In the genomic region with DNA sequence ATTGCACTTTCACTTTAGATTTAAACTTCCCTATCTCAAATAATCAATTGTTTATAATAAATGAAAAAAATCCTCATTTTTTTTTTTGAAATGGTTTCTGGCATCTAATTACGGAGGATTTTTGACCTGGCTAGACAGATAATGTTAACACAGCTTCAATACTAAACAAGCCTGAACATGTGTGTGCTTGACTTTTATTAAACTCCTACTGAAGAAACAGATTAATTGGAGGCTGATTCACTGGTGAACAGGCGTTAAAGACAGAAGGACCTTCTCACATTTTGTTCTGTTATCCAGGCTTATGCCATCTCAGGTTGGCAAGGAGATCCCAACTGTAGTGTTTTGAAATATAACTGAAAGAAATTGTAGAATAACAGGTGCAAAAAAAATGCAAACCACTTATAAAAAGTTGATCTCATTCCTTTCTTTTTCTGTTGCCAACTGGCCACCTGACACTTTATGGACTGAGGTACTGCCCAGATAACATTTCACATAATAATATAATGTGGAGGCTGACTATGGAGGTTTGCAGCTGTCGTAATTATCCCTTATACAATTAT, we compare ENCODE assay signal across 12 cellular contexts.
A peak's percentile ranks its signal among the peaks of the same experiment; 100 is the strongest.
DNase-seq lines count a peak whose midpoint lies in the region; ATAC-seq and TF ChIP-seq lines count a peak whose summit lies in the region.
"Had no signal": no experiment of that assay in that cellular context is flagged by ENCODE, and none has a peak within 500 bp of the region (broad histone marks: within the 10 kb centered on the region; RNA-seq: fewer than 3 reads in every experiment).

No MANE protein-coding gene starts in this region.

- H3K27me3 ChIP-seq in skeletal muscle satellite cell (ENCODE audit: control insufficient read depth, insufficient read depth, low read length) = no peaks in the 10 kb centered on the region
- H3K27me3 ChIP-seq in H9 (ENCODE audit: insufficient read depth, low read length) = no peaks in the 10 kb centered on the region
- H3K27me3 ChIP-seq: esophagus squamous epithelium, transverse colon had no signal

- H2BK15ac ChIP-seq in H9 (ENCODE audit: low read depth, low read length) = no peak overlapping the region

- H2BK120ac ChIP-seq in H9 (ENCODE audit: low read depth, low read length, poor library complexity, severe bottlenecking) = no peak overlapping the region

- H2BK12ac ChIP-seq in H9 (ENCODE audit: insufficient read length, low read depth, low read length) = no peak overlapping the region

- peaks cover 3% of the 10 kb centered on the region for H3K27me3 Mint-ChIP-seq in brain
- H3K27me3 Mint-ChIP-seq in H9 (ENCODE audit: low read depth) = no peaks in the 10 kb centered on the region
- H3K27me3 Mint-ChIP-seq: activated CD4-positive, alpha-beta memory T cell treated with anti-CD3 and anti-CD28 coated beads for 36 hours had no signal

- H3K4ac ChIP-seq in H9 (ENCODE audit: low read depth, low read length) = no peak overlapping the region

- H3K23me2 ChIP-seq in H9 (ENCODE audit: insufficient read length, low read depth, low read length, poor library complexity, severe bottlenecking) = no peaks in the 10 kb centered on the region

- no peak overlapping the region for H3K56ac ChIP-seq in H9 (ENCODE audit: insufficient read length, low read depth, low read length)

- H3K23ac ChIP-seq in H9 (ENCODE audit: insufficient read length, low read depth, low read length) = no peak overlapping the region

- no peak overlapping the region for H4K5ac ChIP-seq in H9 (ENCODE audit: insufficient read length, low read depth, low read length)

- H3K4me3 Mint-ChIP-seq in brain (peak overlapping the region in 2 of 5 experiments; percentile 17 to 48), H9 (no peak overlapping the region)

- H3K79me1 ChIP-seq in H9 (ENCODE audit: insufficient read depth, low read depth, low read length, poor library complexity, severe bottlenecking) = no peaks in the 10 kb centered on the region

- H3K9me3 ChIP-seq in skeletal muscle satellite cell (replicated peaks; ENCODE audit: low read length) = no peaks in the 10 kb centered on the region
- H3K9me3 ChIP-seq in H9 (ENCODE audit: control insufficient read depth, low read depth, low read length) = no peaks in the 10 kb centered on the region
- H3K9me3 ChIP-seq: esophagus squamous epithelium, transverse colon had no signal

- no peaks in the 10 kb centered on the region for H3K36me3 Mint-ChIP-seq in brain
- no peaks in the 10 kb centered on the region for H3K36me3 Mint-ChIP-seq in H9 (ENCODE audit: insufficient read depth in 1 of 3, low read depth in 3 of 3)
- H3K36me3 Mint-ChIP-seq: activated CD4-positive, alpha-beta memory T cell treated with anti-CD3 and anti-CD28 coated beads for 36 hours had no signal

- H4K8ac ChIP-seq in H9 (replicated peaks; ENCODE audit: insufficient read length, low read depth, low read length) = no peak overlapping the region

- no peak overlapping the region for H3K18ac ChIP-seq in H9 (ENCODE audit: insufficient read length, low read depth, low read length)

- DNase-seq in NCI-H2227 (lab: John Stamatoyannopoulos, UW; ENCODE audit: unreplicated experiment) (peak; percentile 21), NCI-H2227 treated with DMSO at 0.1 percent for 48 hours (lab: John Stamatoyannopoulos, UW) (no peak), NCI-H2171 (lab: John Stamatoyannopoulos, UW) (peak; percentile 71), H9 (no peak)
- DNase-seq in stimulated activated CD4-positive, alpha-beta T cell treated with anti-CD3 and anti-CD28 coated beads, Interleukin-4, amount 100 ng/mL, for 4 hours = no peak
- DNase-seq: activated CD4-positive, alpha-beta memory T cell treated with anti-CD3 and anti-CD28 coated beads for 36 hours; cortex of kidney; esophagus squamous epithelium; transverse colon had no signal

- H3K9ac ChIP-seq in skeletal muscle satellite cell (ENCODE audit: low read depth, low read length) = no peak overlapping the region
- H3K9ac ChIP-seq in H9 (ENCODE audit: extremely low read depth, insufficient read length, low read length) = no peak overlapping the region

- no peak overlapping the region for H2BK20ac ChIP-seq in H9 (ENCODE audit: low read depth, low read length, poor library complexity, severe bottlenecking)

- H4K91ac ChIP-seq in H9 (ENCODE audit: insufficient read length, low read depth, low read length) = no peak overlapping the region

- H3K4me2 ChIP-seq in skeletal muscle satellite cell (ENCODE audit: low read length) = peak overlapping the region; percentile 76
- H3K4me2 ChIP-seq in H9 (ENCODE audit: insufficient read depth, insufficient read length, low read length) = no peak overlapping the region

- no peak overlapping the region for H2AFZ ChIP-seq in H9 (ENCODE audit: low read length)

- TF ChIP-seq CTCF in brain (conservative IDR thresholded peaks at IDR 0.05) = no peak
- TF ChIP-seq CTCF in H9 (conservative IDR thresholded peaks at IDR 0.05) = no peak

- H2BK5ac ChIP-seq in H9 (ENCODE audit: insufficient read length, low read length) = no peak overlapping the region

- H3K4me3 ChIP-seq in skeletal muscle satellite cell (ENCODE audit: low read length) = peak overlapping the region; percentile 38
- H3K4me3 ChIP-seq: esophagus squamous epithelium, transverse colon had no signal

- H3K27ac ChIP-seq in H9 (ENCODE audit: insufficient read length, low read depth, low read length) = no peak overlapping the region
- H3K27ac ChIP-seq: esophagus squamous epithelium, transverse colon had no signal

- WGBS in H9 (ENCODE audit: extremely low coverage, insufficient read length, low lambda C conversion rate) = no CpG with 5 or more reads among the region's 3 CpGs

- H3K4me1 Mint-ChIP-seq in brain (peaks cover 29% of the 10 kb centered on the region), H9 (peaks cover 3 to 5% of the 10 kb centered on the region in 2 experiments; a peak in 3 of 4 replicates)

- H4K20me1 ChIP-seq in H9 (ENCODE audit: control insufficient read depth, insufficient read depth, insufficient read length) = no peaks in the 10 kb centered on the region

- no peaks in the 10 kb centered on the region for H3K79me2 ChIP-seq in H9 (ENCODE audit: insufficient read depth, low read length)

- H2AK5ac ChIP-seq in H9 (ENCODE audit: insufficient read length, low read length) = no peak overlapping the region

- no peak overlapping the region for H3K14ac ChIP-seq in H9 (ENCODE audit: insufficient read depth, low read length)

- H3T11ph ChIP-seq in H9 (ENCODE audit: low read length) = no peak overlapping the region

- no peaks in the 10 kb centered on the region for H3K36me3 ChIP-seq in skeletal muscle satellite cell (ENCODE audit: insufficient read depth, low read length)
- H3K36me3 ChIP-seq: esophagus squamous epithelium, transverse colon had no signal

- no peak for ATAC-seq in GM21529 (IDR thresholded peaks at IDR 0.05; ENCODE audit: unreplicated experiment)

- H3K9me3 Mint-ChIP-seq in brain = no peaks in the 10 kb centered on the region
- no peaks in the 10 kb centered on the region for H3K9me3 Mint-ChIP-seq in H9
- H3K9me3 Mint-ChIP-seq: activated CD4-positive, alpha-beta memory T cell treated with anti-CD3 and anti-CD28 coated beads for 36 hours had no signal

- H3K27ac Mint-ChIP-seq in brain = peak overlapping the region in 4 of 5 experiments; percentile 49 to 82 (median 62)
- no peak overlapping the region for H3K27ac Mint-ChIP-seq in H9

- peaks cover 28% of the 10 kb centered on the region for H3K4me1 ChIP-seq in skeletal muscle satellite cell (ENCODE audit: control insufficient read depth, insufficient read depth, low read length)
- H3K4me1 ChIP-seq in H9 (ENCODE audit: insufficient read depth, low read length) = no peaks in the 10 kb centered on the region; the same call in 1 of the 2 replicates
- H3K4me1 ChIP-seq: transverse colon had no signal

Comparison
In these comparisons a context has a peak if more than half of its experiments do, and no peak if none do; other contexts are left out.
1. DNase-seq: peak in NCI-H2227 (single experiment) and NCI-H2171 (single experiment); none in NCI-H2227 treated with DMSO at 0.1 percent for 48 hours (single experiment), stimulated activated CD4-positive, alpha-beta T cell treated with anti-CD3 and anti-CD28 coated beads, Interleukin-4, amount 100 ng/mL, for 4 hours (0 of 2) and H9 (single experiment).
2. H3K27ac Mint-ChIP-seq: peak in brain (4 of 5); none in H9 (0 of 3).